ENCODE assay signal across 8 cellular contexts in the genomic region with DNA sequence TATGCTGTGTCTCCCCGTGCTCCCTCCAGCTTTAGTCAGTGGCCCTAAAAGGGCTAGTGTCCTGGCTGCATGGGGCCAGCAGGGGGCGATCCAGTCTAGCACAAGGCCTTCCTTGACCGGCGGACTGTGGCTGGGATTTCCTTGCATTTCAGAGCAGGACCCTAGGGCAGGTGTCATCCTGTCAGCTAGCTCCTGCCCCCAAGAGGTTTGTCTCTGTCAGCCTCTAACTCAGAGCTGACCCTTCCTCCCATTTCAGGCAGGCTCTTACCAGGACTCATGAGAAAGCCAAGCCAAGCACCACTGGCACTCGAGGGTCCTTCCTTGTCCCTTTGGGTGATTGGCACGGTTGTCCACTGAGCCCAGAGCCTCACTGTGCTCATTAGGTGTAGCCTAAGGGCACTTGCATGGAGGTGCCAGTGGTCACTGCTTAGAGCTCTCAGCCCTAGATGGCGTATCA.
DNase-seq lines count a peak whose midpoint lies in the region; ATAC-seq and TF ChIP-seq lines count a peak whose summit lies in the region.

No MANE protein-coding gene starts in this region.

- H2BK120ac ChIP-seq in trophoblast cell (ENCODE audit: insufficient read depth, low read length, poor library complexity): no peak overlapping the region

- H3K9ac ChIP-seq in trophoblast cell (ENCODE audit: low read length): no peak overlapping the region

- no peak overlapping the region for H2BK5ac ChIP-seq in trophoblast cell (ENCODE audit: low read depth, low read length, poor library complexity)

- no peak overlapping the region for H2AK5ac ChIP-seq in trophoblast cell (ENCODE audit: low read length)

- no peaks in the 10 kb centered on the region for H3K79me1 ChIP-seq in trophoblast cell (ENCODE audit: low read length)

- H4K8ac ChIP-seq in trophoblast cell (ENCODE audit: low read depth, low read length): peak overlapping the region; percentile 25

- DNase-seq in NCI-H82 (lab: John Stamatoyannopoulos, UW) (peak; percentile 70), NCI-H82 treated with DMSO at 0.1 percent for 48 hours (lab: John Stamatoyannopoulos, UW; ENCODE audit: unreplicated experiment) (no peak), HL-60 (ENCODE audit: low read depth in 1 of 2, low spot score in 1 of 2) (peak; percentile 27 to 71), epithelial cell of esophagus (ENCODE audit: low read depth) (peak; percentile 37), trophoblast cell (peak; percentile 52 to 74), islet precursor cell (no peak)
- DNase-seq in T-helper 2 cell treated with Interferon-gamma antibody and Interleukin-4, amounts not matched to agents 5 μg/mL and 100 μg/mL, for 36 hours (ENCODE audit: low spot score): peak; percentile 27

- H3K4me2 ChIP-seq in trophoblast cell (ENCODE audit: low read length): no peak overlapping the region

- no CpG with 5 or more reads among the region's 7 CpGs for WGBS in trophoblast cell (ENCODE audit: extremely low coverage, insufficient coverage, insufficient read length)

- no peak overlapping the region for H3K4me3 Mint-ChIP-seq in T-helper 2 cell treated with Interferon-gamma antibody and Interleukin-4, amounts not matched to agents 5 μg/mL and 100 μg/mL, for 36 hours

- H3K27me3 ChIP-seq in HL-60 (ENCODE audit: insufficient read depth, poor library complexity, severe bottlenecking) (no peaks in the 10 kb centered on the region), trophoblast cell (ENCODE audit: insufficient read depth, low read length) (no peaks in the 10 kb centered on the region)

- H3K27me3 Mint-ChIP-seq in T-helper 2 cell treated with Interferon-gamma antibody and Interleukin-4, amounts not matched to agents 5 μg/mL and 100 μg/mL, for 36 hours (ENCODE audit: low read depth): no peaks in the 10 kb centered on the region

- H4K91ac ChIP-seq in trophoblast cell (ENCODE audit: low read depth, low read length): no peak overlapping the region

- H2AFZ ChIP-seq in trophoblast cell (ENCODE audit: insufficient read depth, low read length, poor library complexity): no peak overlapping the region

- no peak overlapping the region for H4K12ac ChIP-seq in trophoblast cell (ENCODE audit: low read depth, low read length)

- H3K27ac Mint-ChIP-seq in T-helper 2 cell treated with Interferon-gamma antibody and Interleukin-4, amounts not matched to agents 5 μg/mL and 100 μg/mL, for 36 hours: no peak overlapping the region

- peak; percentile 72 for TF ChIP-seq CTCF in HL-60 (IDR thresholded peaks at IDR 0.05; ENCODE audit: insufficient read depth, low read length)
- peak; percentile 56 for TF ChIP-seq CTCF in epithelial cell of esophagus (IDR thresholded peaks at IDR 0.05; ENCODE audit: insufficient read depth, low read depth, low read length, missing control alignments)

- H3K9me3 Mint-ChIP-seq in T-helper 2 cell treated with Interferon-gamma antibody and Interleukin-4, amounts not matched to agents 5 μg/mL and 100 μg/mL, for 36 hours: no peaks in the 10 kb centered on the region

- H3K79me2 ChIP-seq in trophoblast cell (ENCODE audit: control insufficient read depth, insufficient read depth, low read length, poor library complexity): no peaks in the 10 kb centered on the region

- peaks cover 1% of the 10 kb centered on the region for H3K9me3 ChIP-seq in trophoblast cell (ENCODE audit: insufficient read depth, low read depth, low read length)

- H3K27ac ChIP-seq in HL-60 (replicated peaks): no peak overlapping the region
- H3K27ac ChIP-seq in trophoblast cell (ENCODE audit: low read depth, low read length): no peak overlapping the region

- no peaks in the 10 kb centered on the region for H3K4me1 ChIP-seq in trophoblast cell (ENCODE audit: control insufficient read depth in 1 of 2, insufficient read depth in 2 of 2, low read length in 2 of 2)

- no peak overlapping the region for H3K23ac ChIP-seq in trophoblast cell (ENCODE audit: low read length)

- H3K4me1 Mint-ChIP-seq in T-helper 2 cell treated with Interferon-gamma antibody and Interleukin-4, amounts not matched to agents 5 μg/mL and 100 μg/mL, for 36 hours (ENCODE audit: low read depth): no peaks in the 10 kb centered on the region

- H3K18ac ChIP-seq in trophoblast cell (ENCODE audit: low read length): no peak overlapping the region

- H3K4me3 ChIP-seq in HL-60 (replicated peaks; ENCODE audit: insufficient read depth, low read length): no peak overlapping the region
- no peak overlapping the region for H3K4me3 ChIP-seq in epithelial cell of esophagus (ENCODE audit: low read length)
- H3K4me3 ChIP-seq in trophoblast cell (ENCODE audit: low read depth, low read length): no peak overlapping the region

- H2BK12ac ChIP-seq in trophoblast cell (ENCODE audit: low read length): no peak overlapping the region

- no peaks in the 10 kb centered on the region for H3K36me3 Mint-ChIP-seq in T-helper 2 cell treated with Interferon-gamma antibody and Interleukin-4, amounts not matched to agents 5 μg/mL and 100 μg/mL, for 36 hours (ENCODE audit: low read depth)

- ATAC-seq in GM21526 (IDR thresholded peaks at IDR 0.05; ENCODE audit: low FRiP score, unreplicated experiment): peak; percentile 88

- no peak overlapping the region for H3K4ac ChIP-seq in trophoblast cell (ENCODE audit: low read depth, low read length)

- no peak overlapping the region for H3K14ac ChIP-seq in trophoblast cell (ENCODE audit: low read length)

- H3K36me3 ChIP-seq in trophoblast cell (ENCODE audit: control insufficient read depth in 1 of 2, insufficient read depth in 2 of 2, low read length in 2 of 2): no peaks in the 10 kb centered on the region

Comparison
In these comparisons a context has a peak if more than half of its experiments do, and no peak if none do; other contexts are left out.
1. DNase-seq: peak in NCI-H82 (single experiment), HL-60 (2 of 2), T-helper 2 cell treated with Interferon-gamma antibody and Interleukin-4, amounts not matched to agents 5 μg/mL and 100 μg/mL, for 36 hours (single experiment), epithelial cell of esophagus (single experiment) and trophoblast cell (2 of 2); none in NCI-H82 treated with DMSO at 0.1 percent for 48 hours (single experiment) and islet precursor cell (single experiment).